ENCODE assay signal across 14 cellular contexts in genomic region chr9:98997580-98997979, GRCh38. TPM values are rescaled to one million over a fixed set of nuclear protein-coding genes. Genes with fewer than 3 reads are reported as not detected.
DNase-seq lines count a peak whose midpoint lies in the region; ATAC-seq and TF ChIP-seq lines count a peak whose summit lies in the region.
"Had no signal": no experiment of that assay in that cellular context is flagged by ENCODE, and none has a peak within 500 bp of the region (broad histone marks: within the 10 kb centered on the region; RNA-seq: fewer than 3 reads in every experiment).

No MANE protein-coding gene starts in this region.

- no peak overlapping the region for H3K4me2 ChIP-seq in DND-41 (ENCODE audit: insufficient read depth, low read length)

- no peaks in the 10 kb centered on the region for H4K20me1 ChIP-seq in DND-41 (ENCODE audit: insufficient read depth, low read length)

- no peak overlapping the region for H3K27ac ChIP-seq in DND-41 (ENCODE audit: low read length)
- H3K27ac ChIP-seq in SJCRH30, result no peak overlapping the region

- no peak overlapping the region for H3K9ac ChIP-seq in DND-41 (ENCODE audit: low read depth, low read length)

- no peaks in the 10 kb centered on the region for H3K79me2 ChIP-seq in DND-41 (ENCODE audit: insufficient read depth, low read length)

- TF ChIP-seq CTCF in DND-41 (IDR thresholded peaks at IDR 0.05; ENCODE audit: borderline replicate concordance, extremely low read depth, low read length, poor library complexity, severe bottlenecking), result no peak

- no peaks in the 10 kb centered on the region for H3K36me3 ChIP-seq in DND-41 (ENCODE audit: insufficient read depth, low read length)
- H3K36me3 ChIP-seq in SJCRH30, result no peaks in the 10 kb centered on the region

- peaks cover 4% of the 10 kb centered on the region for H3K27me3 ChIP-seq in DND-41 (ENCODE audit: insufficient read depth, low read length, poor library complexity)
- H3K27me3 ChIP-seq in SJCRH30, result no peaks in the 10 kb centered on the region
- H3K27me3 ChIP-seq: adrenal gland had no signal

- intact Hi-C loops in posterior vena cava (cut with DNase I), result loop anchor here (5.0 to 10.0 kb wide), 3 partner anchors 55 to 135 kb away; partner anchors contain the start of gene COL15A1 (in 1 of the 2)

- H3K9me3 ChIP-seq in DND-41 (ENCODE audit: insufficient read depth, low read length, severe bottlenecking) (no peaks in the 10 kb centered on the region), SJCRH30 (replicated peaks) (no peaks in the 10 kb centered on the region)
- H3K9me3 ChIP-seq: adrenal gland had no signal

- DNase-seq in DND-41 (peak; percentile 27), SJCRH30 (peak; percentile 27 to 58), fibroblast of peridontal ligament (ENCODE audit: extremely low read depth) (peak; percentile 53), posterior vena cava (ENCODE audit: low spot score) (peak; percentile 79), GF-D8 (lab: John Stamatoyannopoulos, UW) (no peak)
- DNase-seq: NCI-H2107; stimulated activated CD4-positive, alpha-beta T cell treated with anti-CD3 and anti-CD28 coated beads, Interleukin-2, amount 100 ng/mL, for 24 hours; T-helper 9 cell had no signal

- ATAC-seq in DND-41 (ENCODE audit: insufficient read depth, low read depth) (0 out of 3 replicates have a peak, but pooled peaks have one; percentile 39), HG03025 (IDR thresholded peaks at IDR 0.05; ENCODE audit: low FRiP score, unreplicated experiment) (no peak), HG02571 (IDR thresholded peaks at IDR 0.05; ENCODE audit: unreplicated experiment) (no peak), HG02610 (IDR thresholded peaks at IDR 0.05; ENCODE audit: unreplicated experiment) (no peak)
- ATAC-seq: stimulated activated memory B cell treated with anti-CD40 and anti-IgM and Interleukin-4, amounts not matched to agents 10 μg/mL and 1 μg/mL and 100 μg/mL, for 72 hours had no signal

- no peaks in the 10 kb centered on the region for H3K4me1 ChIP-seq in DND-41 (ENCODE audit: insufficient read depth, low read length)
- peaks cover 9% of the 10 kb centered on the region for H3K4me1 ChIP-seq in SJCRH30

- H3K4me3 ChIP-seq in DND-41 (ENCODE audit: low read depth in 1 of 2, low read length in 2 of 2), result no peak overlapping the region
- H3K4me3 ChIP-seq in SJCRH30, result no peak overlapping the region
- H3K4me3 ChIP-seq: adrenal gland had no signal

- H2AFZ ChIP-seq in DND-41 (ENCODE audit: low read depth, low read length), result no peak overlapping the region

RNA-seq across cellular contexts. Expression of gene COL15A1, which starts 53.9 kb away (rescaled TPM):
- total RNA-seq in SJCRH30 (2014; rRNA removed; shearing (Covaris generic)), result 7.5 and 7.6 TPM in 2 replicates
- total RNA-seq in posterior vena cava, result 100 to 1,000 TPM; 126 to 129 TPM
- total RNA-seq: G401 had no signal

Comparison
In these comparisons a context has a peak if more than half of its experiments do, and no peak if none do; other contexts are left out.
1. RNA of gene COL15A1, which starts 53.9 kb away (total RNA-seq): 126 to 129 TPM in posterior vena cava; 7.5 to 7.6 TPM in SJCRH30; every median in the first group is over 10 times any median in the second.